ENCODE assay signal across 1 cellular context in the genomic region with DNA sequence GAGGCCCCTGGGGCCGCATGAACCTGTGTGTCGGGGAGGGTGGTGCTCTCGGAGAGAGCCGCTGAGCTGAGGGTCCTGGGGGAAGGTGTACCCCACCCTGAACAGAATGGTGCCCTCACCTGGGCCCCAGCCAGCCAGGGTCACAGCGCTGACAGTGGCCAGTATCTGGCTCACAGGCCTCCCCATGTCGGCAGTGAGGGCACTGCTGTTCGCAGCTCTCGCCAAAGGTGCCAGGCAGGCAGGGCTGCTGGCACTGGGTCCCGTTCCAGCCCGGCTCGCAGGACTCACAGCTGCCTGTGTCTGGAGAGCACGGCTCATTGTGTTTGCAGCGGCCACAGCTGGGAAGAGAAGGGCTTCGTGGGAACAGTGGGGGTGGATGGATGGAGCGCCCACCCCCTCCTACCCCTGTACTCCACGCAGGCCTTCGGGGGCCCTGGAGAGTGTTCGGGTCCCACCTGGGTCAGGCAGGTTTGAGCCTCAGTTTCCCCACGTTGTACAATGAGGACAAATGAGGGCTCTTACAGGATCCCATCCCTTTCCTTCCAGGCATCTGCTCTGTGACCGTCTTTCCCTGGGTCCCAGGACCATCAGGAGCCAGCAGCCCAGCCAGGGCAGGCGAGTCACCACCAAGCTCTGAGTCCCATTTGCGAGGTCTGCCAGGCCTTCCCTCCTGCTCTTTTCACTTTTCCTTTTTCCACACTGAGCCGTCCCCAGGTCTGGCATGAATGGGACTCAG.
TF ChIP-seq lines count a peak whose summit lies in the region.

No MANE protein-coding gene starts in this region.

TF ChIP-seq in H1, 55 proteins besides CTCF, POLR2A, EP300 and RAD21:
- TF ChIP-seq KDM4A (IDR thresholded peaks at IDR 0.05; ENCODE audit: low read depth, low read length, severe bottlenecking) (no peak), CBX5 (IDR thresholded peaks at IDR 0.05; ENCODE audit: low read depth, low read length) (no peak), SIN3A (conservative IDR thresholded peaks at IDR 0.05 in 1 of 2, IDR thresholded peaks at IDR 0.05 in 1 of 2; ENCODE audit: low read depth in 1 of 2, low read length in 2 of 2) (no peak), POLR2AphosphoS5 (IDR thresholded peaks at IDR 0.05; ENCODE audit: low read depth, low read length) (no peak), SAP30 (IDR thresholded peaks at IDR 0.05; ENCODE audit: insufficient read depth, insufficient replicate concordance, low read length) (no peak), PHF8 (conservative IDR thresholded peaks at IDR 0.05; ENCODE audit: low read depth, low read length) (no peak), BACH1 (IDR thresholded peaks at IDR 0.05; ENCODE audit: low read length) (no peak), ZNF274 (IDR thresholded peaks at IDR 0.05; ENCODE audit: borderline replicate concordance, extremely low read depth, low read length) (no peak), TAF1 (IDR thresholded peaks at IDR 0.05; ENCODE audit: low read depth, low read length) (no peak), TCF12 (IDR thresholded peaks at IDR 0.05; ENCODE audit: low read depth, low read length) (no peak), RFX5 (IDR thresholded peaks at IDR 0.05; ENCODE audit: borderline replicate concordance, low read depth, low read length) (no peak)
- TF ChIP-seq, protein P1, sequence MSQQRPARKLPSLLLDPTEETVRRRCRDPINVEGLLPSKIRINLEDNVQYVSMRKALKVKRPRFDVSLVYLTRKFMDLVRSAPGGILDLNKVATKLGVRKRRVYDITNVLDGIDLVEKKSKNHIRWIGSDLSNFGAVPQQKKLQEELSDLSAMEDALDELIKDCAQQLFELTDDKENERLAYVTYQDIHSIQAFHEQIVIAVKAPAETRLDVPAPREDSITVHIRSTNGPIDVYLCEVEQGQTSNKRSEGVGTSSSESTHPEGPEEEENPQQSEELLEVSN (IDR thresholded peaks at IDR 0.05), result no peak
- TF ChIP-seq, protein P2, sequence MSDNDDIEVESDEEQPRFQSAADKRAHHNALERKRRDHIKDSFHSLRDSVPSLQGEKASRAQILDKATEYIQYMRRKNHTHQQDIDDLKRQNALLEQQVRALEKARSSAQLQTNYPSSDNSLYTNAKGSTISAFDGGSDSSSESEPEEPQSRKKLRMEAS (IDR thresholded peaks at IDR 0.05), result no peak
